In genomic region chr5:144170276-144171024, GRCh38 we compare ENCODE assay signal across 8 cellular contexts. TPM values are rescaled to one million over a fixed set of nuclear protein-coding genes. Genes with fewer than 3 reads are reported as not detected.
A peak's percentile ranks its signal among the peaks of the same experiment; 100 is the strongest.
DNase-seq lines count a peak whose midpoint lies in the region; ATAC-seq, FAIRE-seq and TF ChIP-seq lines count a peak whose summit lies in the region.

Gene KCTD16 (plus strand): TSS chr5:144170873.
Gene YIPF5 (minus strand): TSS chr5:144170659. CDS start chr5:144169955, 704 bp downstream.

- H3K4me3 ChIP-seq in keratinocyte (ENCODE audit: control insufficient read depth in 2 of 3, extremely low read depth in 1 of 3, insufficient read depth in 2 of 3, low read depth in 1 of 3, low read length in 3 of 3): peak within 1 kb of the TSS; percentile 54 to 84 (median 79)

- DNase-seq in AML-193 (lab: John Stamatoyannopoulos, UW) (peak; percentile 93 to 94), NCI-H446 treated with DMSO at 0.1 percent for 48 hours (lab: John Stamatoyannopoulos, UW) (peak; percentile 93), cerebellum (ENCODE audit: low spot score) (peak; percentile 93), keratinocyte (ENCODE audit: low read depth, low spot score) (peak; percentile 80)
- DNase-seq in activated CD4-positive, CD25-positive, alpha-beta regulatory T cell treated with anti-CD3 and anti-CD28 coated beads, Interleukin-2, amount 50 U/mL, for 72 hours: peak; percentile 96
- peak; percentile 90 to 96 (median 95) for DNase-seq in stimulated activated CD4-positive, alpha-beta T cell treated with anti-CD3 and anti-CD28 coated beads, Interleukin-12 subunit alpha, Interleukin-12 subunit beta, amount 100 ng/mL, for 48 hours (ENCODE audit: low read depth in 2 of 3, low spot score in 1 of 3)

- TF ChIP-seq POLR2A in GM19099 (IDR thresholded peaks at IDR 0.05; ENCODE audit: extremely low read depth, insufficient read length, low read depth): peak; percentile 60

- peaks cover 18% of the 10 kb centered on the region for H3K4me1 ChIP-seq in keratinocyte (ENCODE audit: control insufficient read depth, extremely low read depth, insufficient read depth, low read length)

- H3K9me3 ChIP-seq in keratinocyte (ENCODE audit: control insufficient read depth, low read depth, low read length): no peaks in the 10 kb centered on the region

- H3K4me2 ChIP-seq in keratinocyte (ENCODE audit: control insufficient read depth, extremely low read depth, insufficient read depth, low read depth, low read length): peak within 1 kb of the TSS; percentile 97

- H3K27ac ChIP-seq in keratinocyte (ENCODE audit: control insufficient read depth, insufficient read depth, low read length): peak within 1 kb of the TSS; percentile 85

- peak within 1 kb of the TSS; percentile 97 for H2AFZ ChIP-seq in keratinocyte (ENCODE audit: control insufficient read depth, low read length)

- H3K79me2 ChIP-seq in keratinocyte (ENCODE audit: control insufficient read depth, insufficient read depth, low read length): peaks cover 42% of the 10 kb centered on the region

- dilution Hi-C loops in keratinocyte (cut with MboI; ENCODE audit: extremely low pct_ligation_motif_present, low sequenced_read_pairs): no loop called here

- no peaks in the 10 kb centered on the region for H3K9me1 ChIP-seq in keratinocyte (ENCODE audit: control insufficient read depth, extremely low read depth, insufficient read depth, low read length)

- peak; percentile 100 for FAIRE-seq in keratinocyte (lab: Jason Lieb, UNC)

- ATAC-seq in HG03378 (IDR thresholded peaks at IDR 0.05; ENCODE audit: unreplicated experiment): peak; percentile 99

- H4K20me1 ChIP-seq in keratinocyte (ENCODE audit: control insufficient read depth, extremely low read depth, insufficient read depth, low read length): no peaks in the 10 kb centered on the region

- H3K36me3 ChIP-seq in keratinocyte (ENCODE audit: control insufficient read depth in 2 of 2, extremely low read depth in 1 of 2, insufficient read depth in 2 of 2, low read length in 2 of 2): peaks cover 3 to 5% of the 10 kb centered on the region in 2 experiments

- no peaks in the 10 kb centered on the region for H3K27me3 ChIP-seq in keratinocyte (ENCODE audit: control insufficient read depth, extremely low read depth, insufficient read depth, low read length)

- H3K9ac ChIP-seq in keratinocyte (ENCODE audit: control insufficient read depth, extremely low read depth, insufficient read depth, low read length): peak within 1 kb of the TSS; percentile 94

- TF ChIP-seq CTCF in keratinocyte (optimal IDR thresholded peaks at IDR 0.05 in 1 of 3, IDR thresholded peaks at IDR 0.05 in 1 of 3, conservative IDR thresholded peaks at IDR 0.05 in 1 of 3; ENCODE audit: extremely low read depth in 1 of 3, insufficient read depth in 2 of 3, low read length in 3 of 3): no peak

RNA-seq across cellular contexts. Expression of gene KCTD16, which starts in this region (rescaled TPM):
- 20.4 TPM for total RNA-seq in cerebellum
- polyA plus RNA-seq in keratinocyte: 0.02 to 0.08 TPM (median 0.04 TPM) in 3 replicates
- polyA plus RNA-seq in keratinocyte (2011; ENCODE audit: low read depth): not detected
- 0.01 and 0.04 TPM in 2 replicates for polyA plus RNA-seq in keratinocyte (2011; cell fraction: cytosol; rRNA removed)
- polyA plus RNA-seq in keratinocyte (2011; cell fraction: nucleus; rRNA removed): 0.01 and 0.03 TPM in 2 replicates
- polyA plus RNA-seq in keratinocyte (2012; ENCODE audit: low replicate concordance): 0.03 TPM in 1 of 2 replicates, not detected in the other
- 0.03 to 0.59 TPM in 2 of 3 replicates, not detected in the other for polyA minus RNA-seq in keratinocyte
- not detected for polyA minus RNA-seq in keratinocyte (2011; cell fraction: cytosol; rRNA and poly(A)+ RNA removed)
- polyA minus RNA-seq in keratinocyte (2011; cell fraction: nucleus; rRNA and poly(A)+ RNA removed): 0.08 and 0.11 TPM in 2 replicates

RNA-seq across cellular contexts. Expression of gene YIPF5, which starts in this region (rescaled TPM):
- total RNA-seq in cerebellum: 38.6 TPM
- polyA plus RNA-seq in keratinocyte: 66.3 to 83.9 TPM (median 77.9 TPM) in 3 replicates
- polyA plus RNA-seq in keratinocyte (2011; ENCODE audit: low read depth): 10.7 TPM
- polyA plus RNA-seq in keratinocyte (2011; cell fraction: cytosol; rRNA removed): 29.4 and 55.1 TPM in 2 replicates
- 63.8 and 83.5 TPM in 2 replicates for polyA plus RNA-seq in keratinocyte (2011; cell fraction: nucleus; rRNA removed)
- polyA plus RNA-seq in keratinocyte (2012; ENCODE audit: low replicate concordance): 37.0 and 52.5 TPM in 2 replicates
- polyA minus RNA-seq in keratinocyte: 21.8 to 84.0 TPM (median 67.9 TPM) in 3 replicates
- polyA minus RNA-seq in keratinocyte (2011; cell fraction: cytosol; rRNA and poly(A)+ RNA removed): 28.6 TPM
- 27.6 and 63.0 TPM in 2 replicates for polyA minus RNA-seq in keratinocyte (2011; cell fraction: nucleus; rRNA and poly(A)+ RNA removed)

Comparison
In these comparisons a context has a peak if more than half of its experiments do, and no peak if none do; other contexts are left out.
1. Peak in every context shown above with its lines: DNase-seq, ATAC-seq, H3K4me3 ChIP-seq and H3K27ac ChIP-seq.